ENCODE assay signal across 23 cellular contexts in genomic region chr13:81377926-81378325, GRCh38.
"Had no signal": no experiment of that assay in that cellular context is flagged by ENCODE, and none has a peak within 500 bp of the region (broad histone marks: within the 10 kb centered on the region; RNA-seq: fewer than 3 reads in every experiment).

No MANE protein-coding gene starts in this region.

- ATAC-seq: activated CD8-positive, alpha-beta memory T cell treated with anti-CD3 and anti-CD28 coated beads, Interleukin-2, amount 10 ng/mL, durations not matched to agents 7 days and 5 days; activated naive CD4-positive, alpha-beta T cell treated with anti-CD3 and anti-CD28 coated beads, Interleukin-2, amount 50 U/mL, for 72 hours; activated naive CD8-positive, alpha-beta T cell treated with anti-CD3 and anti-CD28 coated beads, Interleukin-2, amount 50 U/mL, for 24 hours; activated T-cell treated with anti-CD3 and anti-CD28 coated beads, Interleukin-2, amount 50 U/mL, for 4 hours had no signal

- DNase-seq: activated B cell treated with CpG ODN at 0.5 μM for 24 hours; activated CD4-positive, alpha-beta T cell treated with anti-CD3 and anti-CD28 coated beads for 1 hour; activated CD4-positive, alpha-beta T cell treated with anti-CD3 and anti-CD28 coated beads, Interleukin-2, amount 10 ng/mL, durations not matched to agents 24 days and 14 days; activated CD4-positive, alpha-beta T cell treated with anti-CD3 and anti-CD28 coated beads, Interleukin-2, amount 50 U/mL, for 48 hours; activated CD8-positive, alpha-beta memory T cell treated with anti-CD3 and anti-CD28 coated beads, Interleukin-2, amount 10 ng/mL, durations not matched to agents 7 days and 5 days; activated effector memory CD4-positive, alpha-beta T cell treated with anti-CD3 and anti-CD28 coated beads, Interleukin-2, amount 50 U/mL, for 16 hours; activated naive CD4-positive, alpha-beta T cell treated with Interleukin-2 at 50 U/mL for 16 hours; activated naive CD8-positive, alpha-beta T cell treated with anti-CD3 and anti-CD28 coated beads, Interleukin-2, amount 50 U/mL, for 24 hours; activated T-cell treated with anti-CD3 and anti-CD28 coated beads, Interleukin-2, amount 50 U/mL, for 4 hours; amygdala; cerebellar nuclear complex; MM.1S; NCI-H1105 treated with DMSO at 0.1 percent for 48 hours; NCI-H1436 treated with DMSO at 0.1 percent for 48 hours; NCI-H187; NCI-H2081; NCI-H510A treated with DMSO at 0.1 percent for 48 hours; NCI-H69; SHP77 treated with DMSO at 0.1 percent for 48 hours had no signal

- FAIRE-seq: astrocyte had no signal

- H3K36me3 ChIP-seq: cardiac muscle cell had no signal

- H3K4me3 Mint-ChIP-seq: activated B cell treated with CpG ODN at 0.5 μM for 24 hours; activated CD4-positive, alpha-beta T cell treated with anti-CD3 and anti-CD28 coated beads, Interleukin-2, amount 10 ng/mL, durations not matched to agents 24 days and 14 days; activated CD8-positive, alpha-beta memory T cell treated with anti-CD3 and anti-CD28 coated beads, Interleukin-2, amount 10 ng/mL, durations not matched to agents 7 days and 5 days; activated naive CD8-positive, alpha-beta T cell treated with anti-CD3 and anti-CD28 coated beads, Interleukin-2, amount 50 U/mL, for 24 hours; activated T-cell treated with anti-CD3 and anti-CD28 coated beads, Interleukin-2, amount 50 U/mL, for 4 hours; brain had no signal

- H3K4me3 ChIP-seq: cardiac muscle cell had no signal

- H3K27me3 ChIP-seq: cardiac muscle cell had no signal

- H3K27ac ChIP-seq: cardiac muscle cell had no signal

- H3K27ac Mint-ChIP-seq: activated B cell treated with CpG ODN at 0.5 μM for 24 hours; activated CD4-positive, alpha-beta T cell treated with anti-CD3 and anti-CD28 coated beads, Interleukin-2, amount 10 ng/mL, durations not matched to agents 24 days and 14 days; activated CD8-positive, alpha-beta memory T cell treated with anti-CD3 and anti-CD28 coated beads, Interleukin-2, amount 10 ng/mL, durations not matched to agents 7 days and 5 days; activated naive CD4-positive, alpha-beta T cell treated with anti-CD3 and anti-CD28 coated beads, Interleukin-2, amount 50 U/mL, for 72 hours; activated naive CD8-positive, alpha-beta T cell treated with anti-CD3 and anti-CD28 coated beads, Interleukin-2, amount 50 U/mL, for 24 hours; brain had no signal

- H3K36me3 Mint-ChIP-seq: activated CD8-positive, alpha-beta memory T cell treated with anti-CD3 and anti-CD28 coated beads, Interleukin-2, amount 10 ng/mL, durations not matched to agents 7 days and 5 days; activated naive CD4-positive, alpha-beta T cell treated with anti-CD3 and anti-CD28 coated beads, Interleukin-2, amount 50 U/mL, for 72 hours; brain had no signal

- H3K27me3 Mint-ChIP-seq: activated B cell treated with CpG ODN at 0.5 μM for 24 hours; activated CD4-positive, alpha-beta T cell treated with anti-CD3 and anti-CD28 coated beads, Interleukin-2, amount 10 ng/mL, durations not matched to agents 24 days and 14 days; activated CD8-positive, alpha-beta memory T cell treated with anti-CD3 and anti-CD28 coated beads, Interleukin-2, amount 10 ng/mL, durations not matched to agents 7 days and 5 days; activated naive CD8-positive, alpha-beta T cell treated with anti-CD3 and anti-CD28 coated beads, Interleukin-2, amount 50 U/mL, for 24 hours had no signal

- H3K4me1 Mint-ChIP-seq: activated B cell treated with CpG ODN at 0.5 μM for 24 hours; activated CD4-positive, alpha-beta T cell treated with anti-CD3 and anti-CD28 coated beads, Interleukin-2, amount 10 ng/mL, durations not matched to agents 24 days and 14 days; activated CD8-positive, alpha-beta memory T cell treated with anti-CD3 and anti-CD28 coated beads, Interleukin-2, amount 10 ng/mL, durations not matched to agents 7 days and 5 days; activated naive CD8-positive, alpha-beta T cell treated with anti-CD3 and anti-CD28 coated beads, Interleukin-2, amount 50 U/mL, for 24 hours; brain had no signal
